ENCODE assay signal across 1 cellular context in genomic region chr3:194686816-194687637, GRCh38.
TF ChIP-seq lines count a peak whose summit lies in the region.

No MANE protein-coding gene starts in this region.

TF ChIP-seq in IMR-90, 13 proteins besides CTCF, POLR2A, EP300 and RAD21 (continued from another document):
- TF ChIP-seq ELK1 (IDR thresholded peaks at IDR 0.05; ENCODE audit: borderline replicate concordance, low read depth, low read length) (no peak), CHD1 (IDR thresholded peaks at IDR 0.05; ENCODE audit: low read depth, low read length) (no peak), BHLHE40 (IDR thresholded peaks at IDR 0.05; ENCODE audit: low read depth, low read length) (no peak), MAZ (IDR thresholded peaks at IDR 0.05; ENCODE audit: borderline replicate concordance, low read depth, low read length) (no peak), FOS (IDR thresholded peaks at IDR 0.05; ENCODE audit: low read depth, low read length) (no peak), MAFK (IDR thresholded peaks at IDR 0.05; ENCODE audit: low read depth, low read length) (no peak), CEBPB (IDR thresholded peaks at IDR 0.05; ENCODE audit: low read depth, low read length) (no peak), RFX5 (IDR thresholded peaks at IDR 0.05; ENCODE audit: low read depth, low read length) (no peak), RCOR1 (IDR thresholded peaks at IDR 0.05; ENCODE audit: insufficient replicate concordance, low read length) (no peak), SMC3 (IDR thresholded peaks at IDR 0.05; ENCODE audit: low read depth, low read length) (no peak), USF2 (IDR thresholded peaks at IDR 0.05; ENCODE audit: low read depth, low read length) (no peak), NFE2L2 (IDR thresholded peaks at IDR 0.05; ENCODE audit: low read depth, low read length) (no peak)
TF ChIP-seq in IMR-90: peak in this region for 0.
